In the genomic region with DNA sequence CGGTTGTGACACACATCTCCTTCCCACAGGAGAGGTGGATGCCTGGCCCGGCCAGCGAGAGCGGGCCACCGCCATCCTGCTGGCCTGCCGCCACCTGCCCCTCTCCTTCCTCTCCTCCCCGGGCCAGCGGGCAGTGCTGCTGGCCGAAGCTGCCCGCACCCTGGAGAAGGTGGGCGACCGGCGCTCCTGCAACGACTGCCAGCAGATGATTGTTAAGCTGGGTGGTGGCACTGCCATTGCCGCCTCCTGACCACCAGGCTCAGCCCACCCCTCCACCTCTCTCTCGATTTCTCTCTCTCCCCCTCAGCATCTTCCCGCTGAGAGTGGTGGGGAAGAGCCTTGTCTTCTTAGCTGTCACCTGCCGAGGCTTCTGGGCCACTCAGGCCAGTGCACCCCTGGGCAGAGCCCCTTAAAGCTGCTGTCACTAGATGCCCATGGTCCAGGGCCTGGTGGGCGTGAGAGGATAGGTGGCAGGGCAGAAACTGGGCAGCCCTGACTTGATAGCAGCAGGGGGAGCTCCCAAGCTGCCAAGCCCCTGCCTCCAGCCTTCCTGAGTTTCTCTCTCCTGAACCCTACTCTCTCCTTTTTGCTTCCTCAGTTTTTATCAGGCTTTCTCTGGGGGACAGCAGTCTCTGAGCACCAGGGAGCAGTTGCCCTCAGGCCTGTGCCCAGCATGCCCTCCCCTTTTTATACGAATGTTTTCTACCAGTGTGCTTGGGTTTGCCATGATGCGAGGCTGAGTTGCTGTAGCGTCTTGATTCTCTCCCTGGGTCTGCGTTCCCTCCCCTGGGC, we compare ENCODE assay signal across 1 cellular context.
TF ChIP-seq lines count a peak whose summit lies in the region.

No MANE protein-coding gene starts in this region.

TF ChIP-seq in SK-N-SH treated with all-trans-retinoic acid at 6 μM for 48 hours, 23 proteins besides CTCF, POLR2A, EP300 and RAD21 (continued from another document):
- TF ChIP-seq, protein P1, sequence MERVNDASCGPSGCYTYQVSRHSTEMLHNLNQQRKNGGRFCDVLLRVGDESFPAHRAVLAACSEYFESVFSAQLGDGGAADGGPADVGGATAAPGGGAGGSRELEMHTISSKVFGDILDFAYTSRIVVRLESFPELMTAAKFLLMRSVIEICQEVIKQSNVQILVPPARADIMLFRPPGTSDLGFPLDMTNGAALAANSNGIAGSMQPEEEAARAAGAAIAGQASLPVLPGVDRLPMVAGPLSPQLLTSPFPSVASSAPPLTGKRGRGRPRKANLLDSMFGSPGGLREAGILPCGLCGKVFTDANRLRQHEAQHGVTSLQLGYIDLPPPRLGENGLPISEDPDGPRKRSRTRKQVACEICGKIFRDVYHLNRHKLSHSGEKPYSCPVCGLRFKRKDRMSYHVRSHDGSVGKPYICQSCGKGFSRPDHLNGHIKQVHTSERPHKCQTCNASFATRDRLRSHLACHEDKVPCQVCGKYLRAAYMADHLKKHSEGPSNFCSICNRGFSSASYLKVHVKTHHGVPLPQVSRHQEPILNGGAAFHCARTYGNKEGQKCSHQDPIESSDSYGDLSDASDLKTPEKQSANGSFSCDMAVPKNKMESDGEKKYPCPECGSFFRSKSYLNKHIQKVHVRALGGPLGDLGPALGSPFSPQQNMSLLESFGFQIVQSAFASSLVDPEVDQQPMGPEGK (CRISPR knock-in tag; IDR thresholded peaks at IDR 0.05; ENCODE audit: borderline replicate concordance) = no peak
- no peak for TF ChIP-seq TOX (CRISPR knock-in tag; IDR thresholded peaks at IDR 0.05; ENCODE audit: borderline replicate concordance)
